Comparison of ENCODE assay signal across 1 cellular context in genomic region chr22:17451251-17451765, GRCh38.
TF ChIP-seq lines count a peak whose summit lies in the region.

No MANE protein-coding gene starts in this region.

TF ChIP-seq in WTC11, 78 proteins besides CTCF, POLR2A, EP300 and RAD21 (continued from another document):
- TF ChIP-seq ETV6 (CRISPR knock-in tag; IDR thresholded peaks at IDR 0.05), result no peak
- no peak for TF ChIP-seq ZMAT4 (CRISPR knock-in tag; IDR thresholded peaks at IDR 0.05)
- TF ChIP-seq SP1 (CRISPR knock-in tag; conservative IDR thresholded peaks at IDR 0.05), result no peak
